1 cellular context compared by ENCODE assay signal in the genomic region with DNA sequence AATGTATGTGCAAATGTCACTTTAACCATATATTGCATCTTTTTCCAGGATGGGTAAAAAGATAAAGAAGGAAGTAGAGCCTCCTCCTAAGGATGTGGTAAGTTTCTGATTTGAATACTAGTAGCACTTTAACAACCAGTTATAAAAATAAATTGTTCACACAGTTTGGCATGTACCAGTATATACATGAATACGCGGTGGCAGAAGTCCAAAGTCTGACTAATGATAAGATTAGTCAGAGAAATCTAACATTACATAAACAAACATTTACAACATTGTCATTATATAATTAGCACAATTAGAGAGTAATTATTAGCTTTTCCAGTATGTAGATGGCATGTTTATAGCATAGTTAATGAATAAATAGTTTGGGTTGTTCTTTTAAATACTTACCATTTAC.
A peak's percentile ranks its signal among the peaks of the same experiment; 100 is the strongest.
TF ChIP-seq lines count a peak whose summit lies in the region.

No MANE protein-coding gene starts in this region.

TF ChIP-seq in HEK293, 187 proteins besides CTCF, POLR2A, EP300 and RAD21 (continued from another document and continues in another):
- TF ChIP-seq, protein P1, sequence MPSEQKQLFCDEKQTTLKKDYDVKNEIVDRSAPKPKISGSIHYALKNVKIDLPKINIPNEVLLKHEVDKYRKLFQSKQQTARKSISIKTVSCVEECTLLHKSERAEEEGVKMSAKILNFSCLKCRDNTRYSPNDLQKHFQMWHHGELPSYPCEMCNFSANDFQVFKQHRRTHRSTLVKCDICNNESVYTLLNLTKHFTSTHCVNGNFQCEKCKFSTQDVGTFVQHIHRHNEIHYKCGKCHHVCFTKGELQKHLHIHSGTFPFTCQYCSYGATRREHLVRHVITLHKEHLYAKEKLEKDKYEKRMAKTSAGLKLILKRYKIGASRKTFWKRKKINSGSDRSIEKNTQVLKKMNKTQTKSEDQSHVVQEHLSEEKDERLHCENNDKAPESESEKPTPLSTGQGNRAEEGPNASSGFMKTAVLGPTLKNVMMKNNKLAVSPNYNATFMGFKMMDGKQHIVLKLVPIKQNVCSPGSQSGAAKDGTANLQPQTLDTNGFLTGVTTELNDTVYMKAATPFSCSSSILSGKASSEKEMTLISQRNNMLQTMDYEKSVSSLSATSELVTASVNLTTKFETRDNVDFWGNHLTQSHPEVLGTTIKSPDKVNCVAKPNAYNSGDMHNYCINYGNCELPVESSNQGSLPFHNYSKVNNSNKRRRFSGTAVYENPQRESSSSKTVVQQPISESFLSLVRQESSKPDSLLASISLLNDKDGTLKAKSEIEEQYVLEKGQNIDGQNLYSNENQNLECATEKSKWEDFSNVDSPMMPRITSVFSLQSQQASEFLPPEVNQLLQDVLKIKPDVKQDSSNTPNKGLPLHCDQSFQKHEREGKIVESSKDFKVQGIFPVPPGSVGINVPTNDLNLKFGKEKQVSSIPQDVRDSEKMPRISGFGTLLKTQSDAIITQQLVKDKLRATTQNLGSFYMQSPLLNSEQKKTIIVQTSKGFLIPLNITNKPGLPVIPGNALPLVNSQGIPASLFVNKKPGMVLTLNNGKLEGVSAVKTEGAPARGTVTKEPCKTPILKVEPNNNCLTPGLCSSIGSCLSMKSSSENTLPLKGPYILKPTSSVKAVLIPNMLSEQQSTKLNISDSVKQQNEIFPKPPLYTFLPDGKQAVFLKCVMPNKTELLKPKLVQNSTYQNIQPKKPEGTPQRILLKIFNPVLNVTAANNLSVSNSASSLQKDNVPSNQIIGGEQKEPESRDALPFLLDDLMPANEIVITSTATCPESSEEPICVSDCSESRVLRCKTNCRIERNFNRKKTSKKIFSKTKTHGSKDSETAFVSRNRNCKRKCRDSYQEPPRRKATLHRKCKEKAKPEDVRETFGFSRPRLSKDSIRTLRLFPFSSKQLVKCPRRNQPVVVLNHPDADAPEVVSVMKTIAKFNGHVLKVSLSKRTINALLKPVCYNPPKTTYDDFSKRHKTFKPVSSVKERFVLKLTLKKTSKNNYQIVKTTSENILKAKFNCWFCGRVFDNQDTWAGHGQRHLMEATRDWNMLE (tag by site-specific recombination; conservative IDR thresholded peaks at IDR 0.05; ENCODE audit: low read depth) = no peak
- no peak for TF ChIP-seq ZNF426 (tag by site-specific recombination; IDR thresholded peaks at IDR 0.05)
- TF ChIP-seq ZNF776 (tag by site-specific recombination; IDR thresholded peaks at IDR 0.05; ENCODE audit: borderline replicate concordance) = no peak
- TF ChIP-seq, protein P2, sequence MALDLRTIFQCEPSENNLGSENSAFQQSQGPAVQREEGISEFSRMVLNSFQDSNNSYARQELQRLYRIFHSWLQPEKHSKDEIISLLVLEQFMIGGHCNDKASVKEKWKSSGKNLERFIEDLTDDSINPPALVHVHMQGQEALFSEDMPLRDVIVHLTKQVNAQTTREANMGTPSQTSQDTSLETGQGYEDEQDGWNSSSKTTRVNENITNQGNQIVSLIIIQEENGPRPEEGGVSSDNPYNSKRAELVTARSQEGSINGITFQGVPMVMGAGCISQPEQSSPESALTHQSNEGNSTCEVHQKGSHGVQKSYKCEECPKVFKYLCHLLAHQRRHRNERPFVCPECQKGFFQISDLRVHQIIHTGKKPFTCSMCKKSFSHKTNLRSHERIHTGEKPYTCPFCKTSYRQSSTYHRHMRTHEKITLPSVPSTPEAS (tag by site-specific recombination; IDR thresholded peaks at IDR 0.05) = no peak
- TF ChIP-seq, protein P3, sequence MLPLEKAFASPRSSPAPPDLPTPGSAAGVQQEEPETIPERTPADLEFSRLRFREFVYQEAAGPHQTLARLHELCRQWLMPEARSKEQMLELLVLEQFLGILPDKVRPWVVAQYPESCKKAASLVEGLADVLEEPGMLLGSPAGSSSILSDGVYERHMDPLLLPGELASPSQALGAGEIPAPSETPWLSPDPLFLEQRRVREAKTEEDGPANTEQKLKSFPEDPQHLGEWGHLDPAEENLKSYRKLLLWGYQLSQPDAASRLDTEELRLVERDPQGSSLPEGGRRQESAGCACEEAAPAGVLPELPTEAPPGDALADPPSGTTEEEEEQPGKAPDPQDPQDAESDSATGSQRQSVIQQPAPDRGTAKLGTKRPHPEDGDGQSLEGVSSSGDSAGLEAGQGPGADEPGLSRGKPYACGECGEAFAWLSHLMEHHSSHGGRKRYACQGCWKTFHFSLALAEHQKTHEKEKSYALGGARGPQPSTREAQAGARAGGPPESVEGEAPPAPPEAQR (tag by site-specific recombination; IDR thresholded peaks at IDR 0.05) = no peak
- TF ChIP-seq KLF16 (tag by site-specific recombination; IDR thresholded peaks at IDR 0.05) = no peak
- no peak for TF ChIP-seq ZNF19 (tag by site-specific recombination; IDR thresholded peaks at IDR 0.05; ENCODE audit: low read depth)
- TF ChIP-seq, protein P4, sequence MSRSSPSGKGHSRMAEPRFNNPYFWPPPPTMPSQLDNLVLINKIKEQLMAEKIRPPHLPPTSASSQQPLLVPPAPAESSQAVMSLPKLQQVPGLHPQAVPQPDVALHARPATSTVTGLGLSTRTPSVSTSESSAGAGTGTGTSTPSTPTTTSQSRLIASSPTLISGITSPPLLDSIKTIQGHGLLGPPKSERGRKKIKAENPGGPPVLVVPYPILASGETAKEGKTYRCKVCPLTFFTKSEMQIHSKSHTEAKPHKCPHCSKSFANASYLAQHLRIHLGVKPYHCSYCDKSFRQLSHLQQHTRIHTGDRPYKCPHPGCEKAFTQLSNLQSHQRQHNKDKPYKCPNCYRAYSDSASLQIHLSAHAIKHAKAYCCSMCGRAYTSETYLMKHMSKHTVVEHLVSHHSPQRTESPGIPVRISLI (tag by site-specific recombination; IDR thresholded peaks at IDR 0.05) = peak; percentile 44; the same call in 1 of the 2 replicates
- TF ChIP-seq, protein P5, sequence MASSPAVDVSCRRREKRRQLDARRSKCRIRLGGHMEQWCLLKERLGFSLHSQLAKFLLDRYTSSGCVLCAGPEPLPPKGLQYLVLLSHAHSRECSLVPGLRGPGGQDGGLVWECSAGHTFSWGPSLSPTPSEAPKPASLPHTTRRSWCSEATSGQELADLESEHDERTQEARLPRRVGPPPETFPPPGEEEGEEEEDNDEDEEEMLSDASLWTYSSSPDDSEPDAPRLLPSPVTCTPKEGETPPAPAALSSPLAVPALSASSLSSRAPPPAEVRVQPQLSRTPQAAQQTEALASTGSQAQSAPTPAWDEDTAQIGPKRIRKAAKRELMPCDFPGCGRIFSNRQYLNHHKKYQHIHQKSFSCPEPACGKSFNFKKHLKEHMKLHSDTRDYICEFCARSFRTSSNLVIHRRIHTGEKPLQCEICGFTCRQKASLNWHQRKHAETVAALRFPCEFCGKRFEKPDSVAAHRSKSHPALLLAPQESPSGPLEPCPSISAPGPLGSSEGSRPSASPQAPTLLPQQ (tag by site-specific recombination; IDR thresholded peaks at IDR 0.05) = no peak
- TF ChIP-seq GFI1B (tag by site-specific recombination; IDR thresholded peaks at IDR 0.05) = no peak
- no peak for TF ChIP-seq GLI4 (tag by site-specific recombination; IDR thresholded peaks at IDR 0.05)
- no peak for TF ChIP-seq ZNF350 (tag by site-specific recombination; IDR thresholded peaks at IDR 0.05)
- TF ChIP-seq KLF8 (tag by site-specific recombination; IDR thresholded peaks at IDR 0.05) = peak; percentile 44; the same call in 1 of the 2 replicates
- no peak for TF ChIP-seq ZNF423 (tag by site-specific recombination; IDR thresholded peaks at IDR 0.05)
- TF ChIP-seq, protein P6, sequence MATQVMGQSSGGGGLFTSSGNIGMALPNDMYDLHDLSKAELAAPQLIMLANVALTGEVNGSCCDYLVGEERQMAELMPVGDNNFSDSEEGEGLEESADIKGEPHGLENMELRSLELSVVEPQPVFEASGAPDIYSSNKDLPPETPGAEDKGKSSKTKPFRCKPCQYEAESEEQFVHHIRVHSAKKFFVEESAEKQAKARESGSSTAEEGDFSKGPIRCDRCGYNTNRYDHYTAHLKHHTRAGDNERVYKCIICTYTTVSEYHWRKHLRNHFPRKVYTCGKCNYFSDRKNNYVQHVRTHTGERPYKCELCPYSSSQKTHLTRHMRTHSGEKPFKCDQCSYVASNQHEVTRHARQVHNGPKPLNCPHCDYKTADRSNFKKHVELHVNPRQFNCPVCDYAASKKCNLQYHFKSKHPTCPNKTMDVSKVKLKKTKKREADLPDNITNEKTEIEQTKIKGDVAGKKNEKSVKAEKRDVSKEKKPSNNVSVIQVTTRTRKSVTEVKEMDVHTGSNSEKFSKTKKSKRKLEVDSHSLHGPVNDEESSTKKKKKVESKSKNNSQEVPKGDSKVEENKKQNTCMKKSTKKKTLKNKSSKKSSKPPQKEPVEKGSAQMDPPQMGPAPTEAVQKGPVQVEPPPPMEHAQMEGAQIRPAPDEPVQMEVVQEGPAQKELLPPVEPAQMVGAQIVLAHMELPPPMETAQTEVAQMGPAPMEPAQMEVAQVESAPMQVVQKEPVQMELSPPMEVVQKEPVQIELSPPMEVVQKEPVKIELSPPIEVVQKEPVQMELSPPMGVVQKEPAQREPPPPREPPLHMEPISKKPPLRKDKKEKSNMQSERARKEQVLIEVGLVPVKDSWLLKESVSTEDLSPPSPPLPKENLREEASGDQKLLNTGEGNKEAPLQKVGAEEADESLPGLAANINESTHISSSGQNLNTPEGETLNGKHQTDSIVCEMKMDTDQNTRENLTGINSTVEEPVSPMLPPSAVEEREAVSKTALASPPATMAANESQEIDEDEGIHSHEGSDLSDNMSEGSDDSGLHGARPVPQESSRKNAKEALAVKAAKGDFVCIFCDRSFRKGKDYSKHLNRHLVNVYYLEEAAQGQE (tag by site-specific recombination; IDR thresholded peaks at IDR 0.05) = no peak
- TF ChIP-seq ZNF600 (tag by site-specific recombination; IDR thresholded peaks at IDR 0.05) = no peak
- TF ChIP-seq SP7 (tag by site-specific recombination; IDR thresholded peaks at IDR 0.05) = peak; percentile 98
- TF ChIP-seq SP3 (tag by site-specific recombination; IDR thresholded peaks at IDR 0.05) = no peak
- TF ChIP-seq ZNF747 (tag by site-specific recombination; IDR thresholded peaks at IDR 0.05) = no peak
- TF ChIP-seq, protein P7, sequence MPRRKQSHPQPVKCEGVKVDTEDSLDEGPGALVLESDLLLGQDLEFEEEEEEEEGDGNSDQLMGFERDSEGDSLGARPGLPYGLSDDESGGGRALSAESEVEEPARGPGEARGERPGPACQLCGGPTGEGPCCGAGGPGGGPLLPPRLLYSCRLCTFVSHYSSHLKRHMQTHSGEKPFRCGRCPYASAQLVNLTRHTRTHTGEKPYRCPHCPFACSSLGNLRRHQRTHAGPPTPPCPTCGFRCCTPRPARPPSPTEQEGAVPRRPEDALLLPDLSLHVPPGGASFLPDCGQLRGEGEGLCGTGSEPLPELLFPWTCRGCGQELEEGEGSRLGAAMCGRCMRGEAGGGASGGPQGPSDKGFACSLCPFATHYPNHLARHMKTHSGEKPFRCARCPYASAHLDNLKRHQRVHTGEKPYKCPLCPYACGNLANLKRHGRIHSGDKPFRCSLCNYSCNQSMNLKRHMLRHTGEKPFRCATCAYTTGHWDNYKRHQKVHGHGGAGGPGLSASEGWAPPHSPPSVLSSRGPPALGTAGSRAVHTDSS (tag by site-specific recombination; IDR thresholded peaks at IDR 0.05) = no peak
- no peak for TF ChIP-seq ZNF501 (tag by site-specific recombination; IDR thresholded peaks at IDR 0.05)
- TF ChIP-seq ZNF48 (tag by site-specific recombination; IDR thresholded peaks at IDR 0.05) = no peak
- TF ChIP-seq, protein P8, sequence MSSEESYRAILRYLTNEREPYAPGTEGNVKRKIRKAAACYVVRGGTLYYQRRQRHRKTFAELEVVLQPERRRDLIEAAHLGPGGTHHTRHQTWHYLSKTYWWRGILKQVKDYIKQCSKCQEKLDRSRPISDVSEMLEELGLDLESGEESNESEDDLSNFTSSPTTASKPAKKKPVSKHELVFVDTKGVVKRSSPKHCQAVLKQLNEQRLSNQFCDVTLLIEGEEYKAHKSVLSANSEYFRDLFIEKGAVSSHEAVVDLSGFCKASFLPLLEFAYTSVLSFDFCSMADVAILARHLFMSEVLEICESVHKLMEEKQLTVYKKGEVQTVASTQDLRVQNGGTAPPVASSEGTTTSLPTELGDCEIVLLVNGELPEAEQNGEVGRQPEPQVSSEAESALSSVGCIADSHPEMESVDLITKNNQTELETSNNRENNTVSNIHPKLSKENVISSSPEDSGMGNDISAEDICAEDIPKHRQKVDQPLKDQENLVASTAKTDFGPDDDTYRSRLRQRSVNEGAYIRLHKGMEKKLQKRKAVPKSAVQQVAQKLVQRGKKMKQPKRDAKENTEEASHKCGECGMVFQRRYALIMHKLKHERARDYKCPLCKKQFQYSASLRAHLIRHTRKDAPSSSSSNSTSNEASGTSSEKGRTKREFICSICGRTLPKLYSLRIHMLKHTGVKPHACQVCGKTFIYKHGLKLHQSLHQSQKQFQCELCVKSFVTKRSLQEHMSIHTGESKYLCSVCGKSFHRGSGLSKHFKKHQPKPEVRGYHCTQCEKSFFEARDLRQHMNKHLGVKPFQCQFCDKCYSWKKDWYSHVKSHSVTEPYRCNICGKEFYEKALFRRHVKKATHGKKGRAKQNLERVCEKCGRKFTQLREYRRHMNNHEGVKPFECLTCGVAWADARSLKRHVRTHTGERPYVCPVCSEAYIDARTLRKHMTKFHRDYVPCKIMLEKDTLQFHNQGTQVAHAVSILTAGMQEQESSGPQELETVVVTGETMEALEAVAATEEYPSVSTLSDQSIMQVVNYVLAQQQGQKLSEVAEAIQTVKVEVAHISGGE (tag by site-specific recombination; conservative IDR thresholded peaks at IDR 0.05; ENCODE audit: low read depth) = no peak
- TF ChIP-seq ZBTB1 (tag by site-specific recombination; IDR thresholded peaks at IDR 0.05) = no peak
- TF ChIP-seq, protein P9, sequence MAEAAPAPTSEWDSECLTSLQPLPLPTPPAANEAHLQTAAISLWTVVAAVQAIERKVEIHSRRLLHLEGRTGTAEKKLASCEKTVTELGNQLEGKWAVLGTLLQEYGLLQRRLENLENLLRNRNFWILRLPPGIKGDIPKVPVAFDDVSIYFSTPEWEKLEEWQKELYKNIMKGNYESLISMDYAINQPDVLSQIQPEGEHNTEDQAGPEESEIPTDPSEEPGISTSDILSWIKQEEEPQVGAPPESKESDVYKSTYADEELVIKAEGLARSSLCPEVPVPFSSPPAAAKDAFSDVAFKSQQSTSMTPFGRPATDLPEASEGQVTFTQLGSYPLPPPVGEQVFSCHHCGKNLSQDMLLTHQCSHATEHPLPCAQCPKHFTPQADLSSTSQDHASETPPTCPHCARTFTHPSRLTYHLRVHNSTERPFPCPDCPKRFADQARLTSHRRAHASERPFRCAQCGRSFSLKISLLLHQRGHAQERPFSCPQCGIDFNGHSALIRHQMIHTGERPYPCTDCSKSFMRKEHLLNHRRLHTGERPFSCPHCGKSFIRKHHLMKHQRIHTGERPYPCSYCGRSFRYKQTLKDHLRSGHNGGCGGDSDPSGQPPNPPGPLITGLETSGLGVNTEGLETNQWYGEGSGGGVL (tag by site-specific recombination; IDR thresholded peaks at IDR 0.05) = no peak
- TF ChIP-seq, protein P10, sequence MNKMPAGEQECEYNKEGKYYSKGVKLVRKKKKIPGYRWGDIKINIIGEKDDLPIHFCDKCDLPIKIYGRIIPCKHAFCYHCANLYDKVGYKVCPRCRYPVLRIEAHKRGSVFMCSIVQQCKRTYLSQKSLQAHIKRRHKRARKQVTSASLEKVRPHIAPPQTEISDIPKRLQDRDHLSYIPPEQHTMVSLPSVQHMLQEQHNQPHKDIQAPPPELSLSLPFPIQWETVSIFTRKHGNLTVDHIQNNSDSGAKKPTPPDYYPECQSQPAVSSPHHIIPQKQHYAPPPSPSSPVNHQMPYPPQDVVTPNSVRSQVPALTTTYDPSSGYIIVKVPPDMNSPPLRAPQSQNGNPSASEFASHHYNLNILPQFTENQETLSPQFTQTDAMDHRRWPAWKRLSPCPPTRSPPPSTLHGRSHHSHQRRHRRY (tag by site-specific recombination; IDR thresholded peaks at IDR 0.05) = no peak
